In genomic region chr17:45310380-45311324, GRCh38 we compare ENCODE assay signal across 8 cellular contexts. TPM values are rescaled to one million over a fixed set of nuclear protein-coding genes. Genes with fewer than 3 reads are reported as not detected.
A peak's percentile ranks its signal among the peaks of the same experiment; 100 is the strongest.
DNase-seq lines count a peak whose midpoint lies in the region; ATAC-seq, FAIRE-seq and TF ChIP-seq lines count a peak whose summit lies in the region.

No MANE protein-coding gene starts in this region.

- H3K4me3 ChIP-seq in DND-41 (ENCODE audit: low read depth in 1 of 2, low read length in 2 of 2) (no peak overlapping the region), colonic mucosa (no peak overlapping the region), pancreas (peak overlapping the region in 1 of 4 donors; percentile 32), brain microvascular endothelial cell (ENCODE audit: low read depth, low read length) (no peak overlapping the region)

- H4K20me1 ChIP-seq in DND-41 (ENCODE audit: insufficient read depth, low read length) = peaks cover 21% of the 10 kb centered on the region

- H3K4me1 ChIP-seq in DND-41 (ENCODE audit: insufficient read depth, low read length) (peaks cover 47% of the 10 kb centered on the region), colonic mucosa (peaks cover 62% of the 10 kb centered on the region), pancreas (peaks cover 80 to 94% (median 84%) of the 10 kb centered on the region in 3 donors)

- intact Hi-C loops in colonic mucosa (cut with DNase I) (no loop called here), pancreas (cut with DNase I) (no loop called here)

- peaks cover 93% of the 10 kb centered on the region for H3K79me2 ChIP-seq in DND-41 (ENCODE audit: insufficient read depth, low read length)

- 1 to 7% methylated on average over 3 of the region's 3 CpGs for WGBS in pancreas, 2 donors

- no peak for DNase-seq in DND-41
- DNase-seq in NCI-H345 treated with DMSO at 0.1 percent for 48 hours (lab: John Stamatoyannopoulos, UW; ENCODE audit: unreplicated experiment) = peak; percentile 72
- peak; percentile 88 for DNase-seq in colonic mucosa
- DNase-seq in pancreas = peak in 5 of 6 donors; percentile 80 to 90 (median 86)
- DNase-seq in OCI-M2 (lab: John Stamatoyannopoulos, UW; ENCODE audit: unreplicated experiment) = no peak
- no peak for DNase-seq in activated CD8-positive, alpha-beta memory T cell treated with anti-CD3 and anti-CD28 coated beads, Interleukin-2, amount 50 U/mL, for 48 hours
- no peak for DNase-seq in brain microvascular endothelial cell

- peak overlapping the region; percentile 74; the same call in 1 of the 2 replicates for H3K4me2 ChIP-seq in DND-41 (ENCODE audit: insufficient read depth, low read length)

- H3K27ac ChIP-seq in DND-41 (ENCODE audit: low read length) (peak overlapping the region; percentile 81), colonic mucosa (peak overlapping the region; percentile 98), pancreas (peak overlapping the region; percentile 74 to 95 (median 87)), brain microvascular endothelial cell (no peak overlapping the region)

- H3K9ac ChIP-seq in DND-41 (ENCODE audit: low read depth, low read length) (no peak overlapping the region), colonic mucosa (ENCODE audit: low read depth in 2 of 2, low read length in 2 of 2) (peak overlapping the region; percentile 37 to 96)

- H3K36me3 ChIP-seq in DND-41 (ENCODE audit: insufficient read depth, low read length) = peaks cover 27% of the 10 kb centered on the region
- no peaks in the 10 kb centered on the region for H3K36me3 ChIP-seq in colonic mucosa
- H3K36me3 ChIP-seq in pancreas = no peaks in the 10 kb centered on the region
- peaks cover 40% of the 10 kb centered on the region for H3K36me3 ChIP-seq in brain microvascular endothelial cell (replicated peaks)

- in situ Hi-C loops in brain microvascular endothelial cell (cut with HindIII; ENCODE audit: low pct_ligation_motif_present, low sequenced_read_pairs) = no loop called here

- no peak for FAIRE-seq in pancreas (lab: Jason Lieb, UNC)

- H3K9me3 ChIP-seq in DND-41 (ENCODE audit: insufficient read depth, low read length, severe bottlenecking) (no peaks in the 10 kb centered on the region), colonic mucosa (no peaks in the 10 kb centered on the region), pancreas (no peaks in the 10 kb centered on the region)

- ATAC-seq in DND-41 (ENCODE audit: insufficient read depth, low read depth) (no peak), pancreas (peak; percentile 77 to 82 (median 78)), HG02870 (IDR thresholded peaks at IDR 0.05; ENCODE audit: unreplicated experiment) (no peak)

- no peak for TF ChIP-seq CTCF in DND-41 (IDR thresholded peaks at IDR 0.05; ENCODE audit: borderline replicate concordance, extremely low read depth, low read length, poor library complexity, severe bottlenecking)
- no peak for TF ChIP-seq CTCF in colonic mucosa (IDR thresholded peaks at IDR 0.05)
- no peak for TF ChIP-seq CTCF in pancreas (IDR thresholded peaks at IDR 0.05)
- TF ChIP-seq CTCF in brain microvascular endothelial cell (IDR thresholded peaks at IDR 0.05; ENCODE audit: low read depth, low read length, missing control alignments) = no peak

- no peak overlapping the region for H2AFZ ChIP-seq in DND-41 (ENCODE audit: low read depth, low read length)

- H3K27me3 ChIP-seq in DND-41 (ENCODE audit: insufficient read depth, low read length, poor library complexity) = no peaks in the 10 kb centered on the region
- H3K27me3 ChIP-seq in colonic mucosa = no peaks in the 10 kb centered on the region
- H3K27me3 ChIP-seq in pancreas = no peaks in the 10 kb centered on the region
- no peaks in the 10 kb centered on the region for H3K27me3 ChIP-seq in brain microvascular endothelial cell (replicated peaks)

RNA-seq across cellular contexts. Expression of gene MAP3K14, which starts 6.2 kb away (rescaled TPM):
- total RNA-seq in colonic mucosa (10 to 100 TPM; 11.1 to 15.0 TPM), pancreas (10 to 100 TPM in 1 of 6 donors, 1 to 10 TPM in 5; 6.1 to 16.4 (median 7.3) TPM)
- polyA plus RNA-seq in pancreas = 10 to 100 TPM; 13.2 to 16.2 TPM

RNA-seq across cellular contexts. Expression of gene SPATA32, which starts 48.8 kb away (rescaled TPM):
- total RNA-seq in colonic mucosa (not detected), pancreas (under 1 TPM in 2 of 6 donors, not detected in 4; 0.12 to 0.14 TPM)
- under 1 TPM; 0.07 to 0.19 TPM for polyA plus RNA-seq in pancreas

Comparison
In these comparisons a context has a peak if more than half of its experiments do, and no peak if none do; other contexts are left out.
1. ATAC-seq: peak in pancreas (4 of 4); none in DND-41 (single experiment) and HG02870 (single experiment).
2. DNase-seq: peak in NCI-H345 treated with DMSO at 0.1 percent for 48 hours (single experiment), colonic mucosa (single experiment) and pancreas (5 of 6); none in DND-41 (single experiment), OCI-M2 (single experiment), activated CD8-positive, alpha-beta memory T cell treated with anti-CD3 and anti-CD28 coated beads, Interleukin-2, amount 50 U/mL, for 48 hours (single experiment) and brain microvascular endothelial cell (single experiment).